8 cellular contexts compared by ENCODE assay signal in genomic region chr14:22131749-22132476, GRCh38.
DNase-seq lines count a peak whose midpoint lies in the region; ATAC-seq, FAIRE-seq and TF ChIP-seq lines count a peak whose summit lies in the region.
"Had no signal": no experiment of that assay in that cellular context is flagged by ENCODE, and none has a peak within 500 bp of the region (broad histone marks: within the 10 kb centered on the region; RNA-seq: fewer than 3 reads in every experiment).

No MANE protein-coding gene starts in this region.

- H3K4me1 ChIP-seq in HepG2 (ENCODE audit: insufficient read depth, low read length): no peaks in the 10 kb centered on the region

- H3K9me3 ChIP-seq in HepG2 (ENCODE audit: low read length): 0 out of 2 replicates have a peak, but pooled peaks cover 4% of the 10 kb centered on the region

- no peak overlapping the region for H3K4me2 ChIP-seq in HepG2 (ENCODE audit: low read depth, low read length)

- TF ChIP-seq CTCF in HepG2 (CRISPR knock-in tag; IDR thresholded peaks at IDR 0.05): peak; percentile 56

- intact Hi-C loops in HepG2 (cut with micrococcal nuclease; ENCODE audit: unreplicated experiment): no loop called here

- TF ChIP-seq RAD21 in HepG2 (CRISPR knock-in tag; IDR thresholded peaks at IDR 0.05): no peak

- 19% methylated on average over 4 of the region's 4 CpGs for WGBS in HepG2 (ENCODE audit: low lambda C conversion rate)

- CTCF ChIA-PET in HepG2 (lab: Yijun Ruan, JAX; ENCODE audit: low intra/inter-chr PET ratio, low total read pairs): no interaction called here

- no peak overlapping the region for H3K9ac ChIP-seq in HepG2 (ENCODE audit: insufficient read depth, low read depth, low read length)
- H3K9ac ChIP-seq: GM23248 had no signal

- POLR2A ChIA-PET in HepG2 (lab: Yijun Ruan, JAX): no interaction called here

- H3K4me3 ChIP-seq in HepG2 (replicated peaks in 1 of 3; ENCODE audit: insufficient read depth in 1 of 3, low read depth in 2 of 3, low read length in 3 of 3): no peak overlapping the region
- H3K4me3 ChIP-seq: GM23248 had no signal

- H3K36me3 ChIP-seq in HepG2 (replicated peaks in 1 of 2; ENCODE audit: control insufficient read depth in 1 of 2, insufficient read depth in 2 of 2, low read length in 2 of 2): no peaks in the 10 kb centered on the region

- DNase-seq in ELF-1 (ENCODE audit: low read depth, low spot score) (peak; percentile 18), HT-29 (ENCODE audit: low spot score) (peak; percentile 41), HepG2 (ENCODE audit: low spot score) (peak; percentile 32)
- DNase-seq in activated T-cell treated with anti-CD3 and anti-CD28 coated beads, Interleukin-2, amount 50 U/mL, for 48 hours: peak; percentile 40 to 54
- DNase-seq: GM23248 had no signal

- BruUV-seq in HepG2 (replicated peaks; lab: Mats Ljungman, UMichigan): no TSS peak

- ATAC-seq in HepG2 (peak; percentile 43; the same call in 2 of the 3 replicates), GM21619 (IDR thresholded peaks at IDR 0.05; ENCODE audit: unreplicated experiment) (no peak), HG02642 (IDR thresholded peaks at IDR 0.05; ENCODE audit: poor library complexity, unreplicated experiment) (no peak), HG02852 (IDR thresholded peaks at IDR 0.05; ENCODE audit: unreplicated experiment) (no peak)

- H2AFZ ChIP-seq in HepG2 (ENCODE audit: low read length): no peak overlapping the region
- H2AFZ ChIP-seq: GM23248 had no signal

- no peaks in the 10 kb centered on the region for H3K27me3 ChIP-seq in HepG2 (ENCODE audit: control insufficient read depth in 1 of 2, insufficient read depth in 2 of 2, low read length in 2 of 2)

- TF ChIP-seq POLR2A in HepG2 (IDR thresholded peaks at IDR 0.05; ENCODE audit: insufficient read depth in 1 of 2, low read depth in 2 of 2, low read length in 2 of 2): no peak

- in situ Hi-C loops in HepG2 (cut with HindIII; ENCODE audit: extremely low pct_ligation_motif_present, low pct_unique_long_range_greater_than_20kb): no loop called here

- no peaks in the 10 kb centered on the region for H3K79me2 ChIP-seq in HepG2 (ENCODE audit: insufficient read depth, low read length)

- no peak for FAIRE-seq in HepG2 (lab: Jason Lieb, UNC)

- TF ChIP-seq EP300 in HepG2 (IDR thresholded peaks at IDR 0.05; ENCODE audit: low read depth in 2 of 2, low read length in 2 of 2) (no peak), HepG2 (CRISPR knock-in tag; IDR thresholded peaks at IDR 0.05; ENCODE audit: borderline replicate concordance) (no peak)

- H3K27ac ChIP-seq in HepG2 (ENCODE audit: extremely low read length, insufficient read depth, low read length): no peak overlapping the region
- H3K27ac ChIP-seq: GM23248 had no signal

- no peaks in the 10 kb centered on the region for H4K20me1 ChIP-seq in HepG2 (ENCODE audit: insufficient read depth, low read length)

TF ChIP-seq in HepG2, 621 proteins besides CTCF, POLR2A, EP300 and RAD21:
- TF ChIP-seq GABPA (IDR thresholded peaks at IDR 0.05; ENCODE audit: low read depth, low read length) (0 out of 2 replicates have a peak, but pooled peaks have one; percentile 22), GABPA (CRISPR knock-in tag; IDR thresholded peaks at IDR 0.05; ENCODE audit: low read depth) (peak; percentile 80), TOPORS (CRISPR knock-in tag; IDR thresholded peaks at IDR 0.05) (no peak), MBD4 (IDR thresholded peaks at IDR 0.05; ENCODE audit: borderline replicate concordance, low read length) (no peak), ZFYVE20 (CRISPR knock-in tag; IDR thresholded peaks at IDR 0.05; ENCODE audit: borderline replicate concordance, low read depth) (no peak), GABPB1 (CRISPR knock-in tag; IDR thresholded peaks at IDR 0.05) (peak; percentile 43; the same call in 1 of the 2 replicates), HNF4A (CRISPR knock-in tag; IDR thresholded peaks at IDR 0.05) (no peak), PHF21A (CRISPR knock-in tag; IDR thresholded peaks at IDR 0.05) (peak; percentile 47; the same call in 1 of the 2 replicates), CBX1 (IDR thresholded peaks at IDR 0.05; ENCODE audit: low read depth) (peak; percentile 72), ZNF761 (CRISPR knock-in tag; conservative IDR thresholded peaks at IDR 0.05) (no peak)
